Comparison of ENCODE assay signal across 8 cellular contexts in the genomic region with DNA sequence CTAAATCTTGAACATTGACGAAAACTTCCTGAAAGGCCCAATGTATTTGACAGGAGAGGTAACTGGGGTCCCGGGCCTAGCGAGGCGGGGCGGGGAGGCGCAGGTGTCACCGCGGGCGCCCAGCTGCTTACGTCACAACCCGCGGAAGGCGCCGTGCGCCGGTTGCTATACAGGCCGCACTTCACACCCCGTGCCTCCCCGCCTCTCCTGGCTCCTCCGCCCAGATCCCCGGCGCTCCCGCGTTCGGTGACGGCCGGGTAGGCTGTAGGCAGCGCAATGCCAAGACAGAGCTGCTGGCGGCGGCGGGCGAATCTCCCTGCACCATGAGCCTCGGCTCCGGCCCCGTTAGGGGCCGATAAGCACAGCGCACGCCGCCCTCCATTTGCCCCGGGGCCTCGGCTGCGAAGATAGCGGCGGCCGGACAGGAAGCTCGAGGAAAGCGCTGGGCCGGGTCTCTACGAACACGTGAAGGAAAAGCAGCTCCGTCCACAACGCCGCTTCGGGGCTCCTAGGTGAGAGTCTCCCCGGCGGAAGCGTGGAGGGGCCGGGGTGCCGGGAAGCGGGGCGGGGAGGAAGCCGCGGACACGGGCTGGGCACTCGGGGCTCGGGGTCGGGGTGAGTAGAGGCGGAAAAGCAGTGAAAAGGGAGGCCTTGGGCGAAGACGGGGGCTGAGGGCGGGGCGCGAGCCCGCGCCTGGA. TPM values are rescaled to one million over a fixed set of nuclear protein-coding genes. Genes with fewer than 3 reads are reported as not detected.
DNase-seq lines count a peak whose midpoint lies in the region; ATAC-seq and TF ChIP-seq lines count a peak whose summit lies in the region.

A gene with protein sequence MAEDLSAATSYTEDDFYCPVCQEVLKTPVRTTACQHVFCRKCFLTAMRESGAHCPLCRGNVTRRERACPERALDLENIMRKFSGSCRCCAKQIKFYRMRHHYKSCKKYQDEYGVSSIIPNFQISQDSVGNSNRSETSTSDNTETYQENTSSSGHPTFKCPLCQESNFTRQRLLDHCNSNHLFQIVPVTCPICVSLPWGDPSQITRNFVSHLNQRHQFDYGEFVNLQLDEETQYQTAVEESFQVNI (plus strand): TSS at position 151 of the 698 bp plus-strand sequence. CDS start 903 bp downstream, outside the sequence.

- ATAC-seq in HG02610 (IDR thresholded peaks at IDR 0.05; ENCODE audit: unreplicated experiment), result peak; percentile 59
- ATAC-seq in activated naive CD4-positive, alpha-beta T cell treated with anti-CD3 and anti-CD28 coated beads, Interleukin-2, amount 50 U/mL, for 72 hours, result peak; percentile 65 to 68

- peak; percentile 70 for TF ChIP-seq POLR2A in ovary (IDR thresholded peaks at IDR 0.05)

- H3K4me1 ChIP-seq in ovary (ENCODE audit: insufficient read depth) (peaks cover 2% of the 10 kb centered on the region), thymus (ENCODE audit: control insufficient read depth, insufficient read depth, low read length) (peaks cover 16% of the 10 kb centered on the region)

- H3K27ac ChIP-seq in ovary (peak within 1 kb of the TSS; percentile 87 to 99), thymus (ENCODE audit: low read depth) (peak within 1 kb of the TSS; percentile 99)

- 0 to 1% (median 1%) methylated on average over 73 to 75 of the region's 75 CpGs for WGBS in ovary, 3 donors
- WGBS in thymus, result under 1% methylated on average over 75 of the region's 75 CpGs

- POLR2A ChIA-PET in GM10248 (lab: Yijun Ruan, JAX), result interaction anchor here (1.5 kb wide), 1 partner anchor 149 kb away, joined by 6 read pairs; a partner anchor contains a TSS

- H3K9me3 ChIP-seq in ovary (no peaks in the 10 kb centered on the region), thymus (ENCODE audit: control insufficient read depth) (no peaks in the 10 kb centered on the region)

- H3K4me1 Mint-ChIP-seq in glutamatergic neuron (ENCODE audit: low read depth, unreplicated experiment), result peaks cover 17% of the 10 kb centered on the region

- CTCF ChIA-PET in GM10248 (lab: Yijun Ruan, JAX), result interaction anchor here (1.3 kb wide), 1 partner anchor 19 kb away, joined by 5 read pairs; no protein-coding TSS in a partner anchor

- peak within 1 kb of the TSS; percentile 98 to 99 for H3K27ac Mint-ChIP-seq in activated naive CD4-positive, alpha-beta T cell treated with anti-CD3 and anti-CD28 coated beads, Interleukin-2, amount 50 U/mL, for 72 hours
- H3K27ac Mint-ChIP-seq in glutamatergic neuron (ENCODE audit: unreplicated experiment), result peak within 1 kb of the TSS; percentile 94

- TF ChIP-seq CTCF in GM10248 (IDR thresholded peaks at IDR 0.05; ENCODE audit: control extremely low read depth, extremely low read depth, low read depth, missing control alignments) (no peak), glutamatergic neuron (IDR thresholded peaks at IDR 0.05; ENCODE audit: partially characterized antibody, unreplicated experiment) (no peak), ovary (IDR thresholded peaks at IDR 0.05) (no peak)

- H3K36me3 ChIP-seq in ovary, result no peaks in the 10 kb centered on the region
- peaks cover 8% of the 10 kb centered on the region for H3K36me3 ChIP-seq in thymus (ENCODE audit: control insufficient read depth, insufficient read depth)

- H3K4me3 ChIP-seq in ovary (peak within 1 kb of the TSS; percentile 65), thymus (ENCODE audit: low read length) (peak within 1 kb of the TSS; percentile 89)

- DNase-seq in GM10248 (ENCODE audit: extremely low spot score), result peak; percentile 87
- peak; percentile 94 for DNase-seq in NCI-H1092 treated with DMSO at 0.1 percent for 48 hours (lab: John Stamatoyannopoulos, UW)
- DNase-seq in SKM-1 (lab: John Stamatoyannopoulos, UW; ENCODE audit: unreplicated experiment), result peak; percentile 78
- peak; percentile 83 to 88 for DNase-seq in activated naive CD4-positive, alpha-beta T cell treated with anti-CD3 and anti-CD28 coated beads, Interleukin-2, amount 50 U/mL, for 72 hours (ENCODE audit: low spot score in 2 of 2)
- DNase-seq in glutamatergic neuron, result peak; percentile 89
- DNase-seq in ovary, result peak; percentile 87 to 91 (median 91)

- H3K36me3 Mint-ChIP-seq in activated naive CD4-positive, alpha-beta T cell treated with anti-CD3 and anti-CD28 coated beads, Interleukin-2, amount 50 U/mL, for 72 hours, result peaks cover 22 to 34% of the 10 kb centered on the region in 2 donors
- H3K36me3 Mint-ChIP-seq in glutamatergic neuron (ENCODE audit: unreplicated experiment), result no peaks in the 10 kb centered on the region

- intact Hi-C loops in ovary (cut with DNase I), result loop anchor here in 2 of 4 donors (2.0 to 5.0 kb wide), 2 partner anchors 73 to 150 kb away; a partner anchor contains a TSS

- peaks cover 13% of the 10 kb centered on the region for H3K27me3 Mint-ChIP-seq in glutamatergic neuron (ENCODE audit: unreplicated experiment)

- H3K27me3 ChIP-seq in ovary (no peaks in the 10 kb centered on the region), thymus (ENCODE audit: control insufficient read depth, insufficient read depth) (no peaks in the 10 kb centered on the region)

- H3K9me3 Mint-ChIP-seq in activated naive CD4-positive, alpha-beta T cell treated with anti-CD3 and anti-CD28 coated beads, Interleukin-2, amount 50 U/mL, for 72 hours, result no peaks in the 10 kb centered on the region
- peaks cover 7% of the 10 kb centered on the region for H3K9me3 Mint-ChIP-seq in glutamatergic neuron (ENCODE audit: unreplicated experiment)

- H3K4me3 Mint-ChIP-seq in glutamatergic neuron (ENCODE audit: unreplicated experiment), result peak within 1 kb of the TSS; percentile 93

- no peak for TF ChIP-seq EP300 in ovary (IDR thresholded peaks at IDR 0.05)

RNA-seq across cellular contexts. Expression of the gene that starts here (rescaled TPM):
- 10 to 100 TPM; 58.8 to 64.7 TPM for total RNA-seq in activated naive CD4-positive, alpha-beta T cell treated with anti-CD3 and anti-CD28 coated beads, Interleukin-2, amount 50 U/mL, for 72 hours
- total RNA-seq in glutamatergic neuron (ENCODE audit: unreplicated experiment) (24.6 TPM), ovary (10 to 100 TPM; 20.9 to 41.9 (median 26.0) TPM)
- polyA plus RNA-seq in ovary (10 to 100 TPM; 10.2 to 21.9 TPM), thymus (39.8 TPM)

Comparison
In these comparisons a context has a peak if more than half of its experiments do, and no peak if none do; other contexts are left out.
1. Peak in every context shown above with its lines: DNase-seq, ATAC-seq, H3K4me3 ChIP-seq and H3K27ac ChIP-seq.